8 cellular contexts compared by ENCODE assay signal in the genomic region with DNA sequence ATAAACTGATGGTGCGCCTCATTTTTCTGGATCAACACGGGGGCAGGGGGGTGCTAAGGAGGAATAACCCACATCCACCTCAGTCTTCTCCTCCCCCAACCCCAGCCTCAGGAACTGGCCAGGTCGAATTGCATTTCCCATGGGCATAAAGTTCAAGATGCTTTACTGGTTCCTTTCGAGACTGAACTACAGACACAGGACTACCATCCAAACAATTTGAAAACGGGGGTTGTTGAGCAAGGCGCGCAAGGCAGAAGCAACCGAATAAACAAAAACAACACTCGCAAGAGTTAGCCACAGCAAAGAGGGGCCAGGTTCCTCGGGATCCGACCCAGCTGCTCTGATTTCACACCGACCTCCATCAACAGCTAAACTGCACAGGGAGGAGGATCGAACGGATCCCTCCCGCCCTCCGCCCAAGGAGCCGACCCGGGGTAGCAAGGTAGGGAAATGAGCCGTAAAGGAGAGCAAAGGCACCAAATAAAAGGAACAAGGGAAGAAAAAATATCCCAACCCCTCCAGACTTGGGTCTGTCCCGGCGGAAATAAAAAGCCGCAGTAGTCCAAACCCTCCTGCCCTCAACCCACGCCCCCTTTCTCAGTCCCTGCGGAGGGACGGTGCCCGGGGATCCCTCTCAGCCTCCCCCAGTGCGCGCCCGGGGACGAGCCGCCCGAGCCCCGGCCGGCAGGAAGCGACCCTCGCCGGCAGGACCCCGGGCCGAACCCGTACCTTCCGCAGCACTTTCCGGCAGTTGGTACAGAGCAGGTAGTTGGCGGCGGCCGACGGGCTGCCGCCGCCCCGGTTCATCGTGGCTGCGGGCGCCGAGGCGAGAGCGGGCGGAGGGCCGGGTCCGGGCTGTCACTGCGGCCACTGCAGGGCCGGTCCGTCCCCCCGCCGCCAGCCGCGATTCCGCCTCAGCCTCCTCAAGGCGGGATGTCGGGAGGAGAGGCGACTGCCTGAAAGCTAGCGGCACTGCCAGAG. TPM values are rescaled to one million over a fixed set of nuclear protein-coding genes. Genes with fewer than 3 reads are reported as not detected.
DNase-seq lines count a peak whose midpoint lies in the region; ATAC-seq and TF ChIP-seq lines count a peak whose summit lies in the region.

No MANE protein-coding gene starts in this region.

- peaks cover 14% of the 10 kb centered on the region for H3K4me1 ChIP-seq in A673 (ENCODE audit: insufficient read depth, low read length, poor library complexity, severe bottlenecking)
- H3K4me1 ChIP-seq in SK-N-SH (ENCODE audit: control insufficient read depth in 1 of 2, insufficient read depth in 2 of 2, low read depth in 1 of 2, low read length in 1 of 2), result peaks cover 11 to 18% of the 10 kb centered on the region in 2 experiments; a peak in 3 of 4 replicates
- H3K4me1 ChIP-seq in body of pancreas, result peaks cover 21% of the 10 kb centered on the region
- peaks cover 22 to 25% of the 10 kb centered on the region in 2 donors for H3K4me1 ChIP-seq in gastrocnemius medialis

- TF ChIP-seq EP300 in SK-N-SH (IDR thresholded peaks at IDR 0.05; ENCODE audit: borderline replicate concordance in 1 of 2, low read depth in 1 of 2, low read length in 1 of 2), result no peak

- WGBS in SK-N-SH (ENCODE audit: low lambda C conversion rate), result under 1% methylated on average over 24 of the region's 70 CpGs
- WGBS in body of pancreas, 2 donors, result 0% methylated on average over 33 to 70 of the region's 70 CpGs

- peaks cover 37% of the 10 kb centered on the region for H3K27me3 ChIP-seq in A673 (replicated peaks; ENCODE audit: insufficient read depth, low read depth, low read length, poor library complexity)
- H3K27me3 ChIP-seq in SK-N-SH (ENCODE audit: insufficient read depth), result no peaks in the 10 kb centered on the region
- H3K27me3 ChIP-seq in body of pancreas, result no peaks in the 10 kb centered on the region
- H3K27me3 ChIP-seq in gastrocnemius medialis, result no peaks in the 10 kb centered on the region

- no peaks in the 10 kb centered on the region for H3K9me2 ChIP-seq in SK-N-SH

- H3K9me3 ChIP-seq in A673 (ENCODE audit: low read depth, low read length, poor library complexity, severe bottlenecking) (no peaks in the 10 kb centered on the region), SK-N-SH (no peaks in the 10 kb centered on the region), body of pancreas (no peaks in the 10 kb centered on the region), iPS-18c (ENCODE audit: control insufficient read depth, insufficient read depth, low read length) (no peaks in the 10 kb centered on the region), gastrocnemius medialis (no peaks in the 10 kb centered on the region)

- BruUV-seq in A673 (replicated peaks; lab: Mats Ljungman, UMichigan), result no TSS peak

- in situ Hi-C loops in gastrocnemius medialis (cut with MboI; ENCODE audit: low sequenced_read_pairs in 4 of 4), result loop anchor here in 1 of 4 donors (25.0 kb wide), 1 partner anchor 168 kb away; the partner anchor contains the start of gene SRSF8

- ATAC-seq in GM18907 (IDR thresholded peaks at IDR 0.05; ENCODE audit: unreplicated experiment) (peak; percentile 24), HG03139 (IDR thresholded peaks at IDR 0.05; ENCODE audit: unreplicated experiment) (peak; percentile 0), body of pancreas (peak; percentile 7), gastrocnemius medialis (peak; percentile 10 to 11)

- no peak for TF ChIP-seq RAD21 in SK-N-SH (IDR thresholded peaks at IDR 0.05; ENCODE audit: low read length)

- peak overlapping the region; percentile 74 for H3K4me2 ChIP-seq in SK-N-SH

- peaks cover 12% of the 10 kb centered on the region for H3F3A ChIP-seq in SK-N-SH (replicated peaks; ENCODE audit: insufficient read depth)

- TF ChIP-seq CTCF in A673 (conservative IDR thresholded peaks at IDR 0.05; ENCODE audit: low read depth, low read length) (no peak), SK-N-SH (IDR thresholded peaks at IDR 0.05) (no peak), body of pancreas (IDR thresholded peaks at IDR 0.05) (no peak), gastrocnemius medialis (IDR thresholded peaks at IDR 0.05 in 4 of 5, conservative IDR thresholded peaks at IDR 0.05 in 1 of 5) (no peak)

- no peak overlapping the region for H3K27ac ChIP-seq in A673 (ENCODE audit: low read depth, low read length, poor library complexity, severe bottlenecking)
- peak overlapping the region in 1 of 2 experiments; percentile 76; a peak in 2 of 4 replicates for H3K27ac ChIP-seq in SK-N-SH (ENCODE audit: low read depth in 2 of 2, low read length in 1 of 2)
- H3K27ac ChIP-seq in body of pancreas, result peak overlapping the region; percentile 66 to 84 (median 78)
- peak overlapping the region; percentile 59 to 69 (median 64) for H3K27ac ChIP-seq in gastrocnemius medialis

- CTCF ChIA-PET in A673 (lab: Charles Lee), result interaction anchor here (1.5 kb wide), 1 partner anchor 475 kb away, joined by 5 read pairs; no protein-coding TSS in a partner anchor
- CTCF ChIA-PET in SK-N-SH (lab: Yijun Ruan, JAX), result interaction anchor here (0.9 to 2.1 kb wide), 7 partner anchors 15 to 476 kb away, joined by 3 to 8 read pairs (median 3); partner anchors contain the start of gene SRSF8

- H2AFZ ChIP-seq in SK-N-SH (ENCODE audit: low read depth), result peak overlapping the region; percentile 73

- no peak for TF ChIP-seq POLR2A in body of pancreas (IDR thresholded peaks at IDR 0.05)
- no peak for TF ChIP-seq POLR2A in gastrocnemius medialis (IDR thresholded peaks at IDR 0.05)

- intact Hi-C loops in A673 (cut with micrococcal nuclease; ENCODE audit: unreplicated experiment) (no loop called here), body of pancreas (cut with DNase I) (no loop called here), gastrocnemius medialis (cut with DNase I; ENCODE audit: low total_unique reads) (loop anchor here (2.0 to 5.0 kb wide), 4 partner anchors 80 to 477 kb away; no protein-coding TSS in a partner anchor)

- peak overlapping the region; percentile 55 for H3K9ac ChIP-seq in SK-N-SH

- POLR2A ChIA-PET in A673 (lab: Charles Lee; ENCODE audit: low non-redundant PET) (no interaction called here), SK-N-SH (lab: Yijun Ruan, JAX) (interaction anchor here (2.2 to 2.5 kb wide), 3 partner anchors 23 to 294 kb away, joined by 9 to 17 read pairs (median 13); partner anchors contain the start of gene SRSF8)

- H3K4me3 ChIP-seq in A673 (ENCODE audit: low read depth, low read length, poor library complexity, severe bottlenecking), result peak overlapping the region; percentile 71
- H3K4me3 ChIP-seq in SK-N-SH (ENCODE audit: low read depth in 2 of 2, low read length in 1 of 2), result peak overlapping the region; percentile 79 to 91
- peak overlapping the region; percentile 62 to 81 for H3K4me3 ChIP-seq in body of pancreas
- H3K4me3 ChIP-seq in iPS-18c (ENCODE audit: insufficient read depth, low read depth, low read length), result peak overlapping the region; percentile 67
- H3K4me3 ChIP-seq in gastrocnemius medialis, result peak overlapping the region; percentile 73 to 83 (median 76)

- H3K36me3 ChIP-seq in A673 (ENCODE audit: insufficient read depth, low read length, poor library complexity, severe bottlenecking) (no peaks in the 10 kb centered on the region), SK-N-SH (replicated peaks in 1 of 2; ENCODE audit: control insufficient read depth in 1 of 2, insufficient read depth in 2 of 2, low read length in 1 of 2) (no peaks in the 10 kb centered on the region), body of pancreas (replicated peaks in 1 of 2; ENCODE audit: insufficient read depth in 1 of 2, low read depth in 2 of 2) (no peaks in the 10 kb centered on the region), gastrocnemius medialis (no peaks in the 10 kb centered on the region)

- no peaks in the 10 kb centered on the region for H4K20me1 ChIP-seq in SK-N-SH (ENCODE audit: insufficient read depth)

- DNase-seq in A673 (ENCODE audit: low spot score) (peak; percentile 18), SK-N-SH (no peak), body of pancreas (peak in 3 of 4 donors; percentile 14 to 24 (median 24)), gastrocnemius medialis (no peak), NCI-H446 treated with DMSO at 0.1 percent for 48 hours (lab: John Stamatoyannopoulos, UW) (no peak)

- H3K79me2 ChIP-seq in SK-N-SH (ENCODE audit: insufficient read depth), result no peaks in the 10 kb centered on the region

TF ChIP-seq in SK-N-SH, 30 proteins besides CTCF, POLR2A, EP300 and RAD21:
- TF ChIP-seq, protein P1, sequence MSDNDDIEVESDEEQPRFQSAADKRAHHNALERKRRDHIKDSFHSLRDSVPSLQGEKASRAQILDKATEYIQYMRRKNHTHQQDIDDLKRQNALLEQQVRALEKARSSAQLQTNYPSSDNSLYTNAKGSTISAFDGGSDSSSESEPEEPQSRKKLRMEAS (IDR thresholded peaks at IDR 0.05; ENCODE audit: low read depth), result no peak
- peak; percentile 40 for TF ChIP-seq MXI1 (IDR thresholded peaks at IDR 0.05; ENCODE audit: low read depth, low read length)

RNA-seq across cellular contexts. Expression of gene SESN3, which starts 0.7 kb away (rescaled TPM):
- total RNA-seq in A673 (2021) (4.9 and 6.7 TPM in 2 replicates), body of pancreas (10 to 100 TPM in 1 of 2 donors, 1 to 10 TPM in 1; 9.6 to 11.4 TPM), gastrocnemius medialis (10 to 100 TPM in 1 of 4 donors, 1 to 10 TPM in 3; 6.0 to 10.8 (median 7.8) TPM)
- polyA plus RNA-seq in SK-N-SH (2012; rRNA removed), result 1.7 and 2.2 TPM in 2 replicates
- 2.9 and 3.4 TPM in 2 replicates for polyA plus RNA-seq in SK-N-SH (2012; cell fraction: cytosol; rRNA removed)
- 1.6 and 2.9 TPM in 2 replicates for polyA plus RNA-seq in SK-N-SH (2012; cell fraction: nucleus; rRNA removed)

Comparison
In these comparisons a context has a peak if more than half of its experiments do, and no peak if none do; other contexts are left out.
1. DNase-seq: peak in A673 (single experiment) and body of pancreas (3 of 4); none in SK-N-SH (single experiment), gastrocnemius medialis (0 of 2) and NCI-H446 treated with DMSO at 0.1 percent for 48 hours (single experiment).
2. Peak in every context shown above with its lines, with median percentiles within 50 percentile points of each other: H3K4me3 ChIP-seq and ATAC-seq.